17 cellular contexts compared by ENCODE assay signal in genomic region chr9:136257381-136258298, GRCh38. TPM values are rescaled to one million over a fixed set of nuclear protein-coding genes. Genes with fewer than 3 reads are reported as not detected.
DNase-seq lines count a peak whose midpoint lies in the region; ATAC-seq, FAIRE-seq and TF ChIP-seq lines count a peak whose summit lies in the region.
"Had no signal": no experiment of that assay in that cellular context is flagged by ENCODE, and none has a peak within 500 bp of the region (broad histone marks: within the 10 kb centered on the region; RNA-seq: fewer than 3 reads in every experiment).

No MANE protein-coding gene starts in this region.

- ATAC-seq in stimulated activated naive CD8-positive, alpha-beta T cell treated with anti-CD3 and anti-CD28 coated beads, Interleukin-15, Interleukin-2, amounts not matched to agents 100 U/mL and 50 U/mL, for 24 hours: peak; percentile 6
- ATAC-seq in stimulated activated naive CD8-positive, alpha-beta T cell treated with anti-CD3 and anti-CD28 coated beads, Interleukin-15, amount 100 ng/mL, for 72 hours: no peak
- ATAC-seq in K562: 0 out of 3 replicates have a peak, but pooled peaks have one; percentile 12
- ATAC-seq: A549 had no signal

- no peaks in the 10 kb centered on the region for H3K36me3 ChIP-seq in NT2/D1 (ENCODE audit: insufficient read depth, insufficient read length, low read length)
- H3K36me3 ChIP-seq in K562 (ENCODE audit: control insufficient read depth, insufficient read depth, low read length): no peaks in the 10 kb centered on the region
- H3K36me3 ChIP-seq in transverse colon: no peaks in the 10 kb centered on the region

- no peak overlapping the region for H3K27ac Mint-ChIP-seq in stimulated activated naive CD8-positive, alpha-beta T cell treated with anti-CD3 and anti-CD28 coated beads, Interleukin-15, amount 100 ng/mL, for 72 hours
- H3K27ac Mint-ChIP-seq: CD4-positive, CD25-positive, alpha-beta regulatory T cell; H9 had no signal

- no peak for FAIRE-seq in K562 (lab: Jason Lieb, UNC)
- FAIRE-seq: A549, GM19239 had no signal

- no peaks in the 10 kb centered on the region for H3K9me1 ChIP-seq in K562 (ENCODE audit: control insufficient read depth, insufficient read depth, low read length)

- H2AFZ ChIP-seq in K562 (ENCODE audit: low read depth, low read length): peak overlapping the region; percentile 63; the same call in 1 of the 2 replicates

- H3K4me1 Mint-ChIP-seq in stimulated activated naive CD8-positive, alpha-beta T cell treated with anti-CD3 and anti-CD28 coated beads, Interleukin-15, amount 100 ng/mL, for 72 hours: peaks cover 8% of the 10 kb centered on the region
- H3K4me1 Mint-ChIP-seq: CD4-positive, CD25-positive, alpha-beta regulatory T cell had no signal

- H3K79me2 ChIP-seq in K562 (ENCODE audit: control insufficient read depth, insufficient read depth, low read length): no peaks in the 10 kb centered on the region

- H3K4me3 Mint-ChIP-seq in stimulated activated naive CD8-positive, alpha-beta T cell treated with anti-CD3 and anti-CD28 coated beads, Interleukin-15, amount 100 ng/mL, for 72 hours: no peak overlapping the region
- H3K4me3 Mint-ChIP-seq: CD4-positive, CD25-positive, alpha-beta regulatory T cell; H9 had no signal

- no peak for TF ChIP-seq CTCF in K562 (IDR thresholded peaks at IDR 0.05 in 2 of 3, conservative IDR thresholded peaks at IDR 0.05 in 1 of 3; ENCODE audit: insufficient read depth in 2 of 3, low read depth in 1 of 3, low read length in 3 of 3)
- TF ChIP-seq CTCF in transverse colon (IDR thresholded peaks at IDR 0.05): no peak

- DNase-seq in stimulated activated naive CD8-positive, alpha-beta T cell treated with anti-CD3 and anti-CD28 coated beads, Interleukin-15, Interleukin-2, amounts not matched to agents 100 U/mL and 50 U/mL, for 24 hours: no peak
- DNase-seq in stimulated activated naive CD8-positive, alpha-beta T cell treated with anti-CD3 and anti-CD28 coated beads, Interleukin-15, amount 100 ng/mL, for 72 hours: no peak
- DNase-seq in NT2/D1 (ENCODE audit: low read depth, low spot score): no peak
- peak in 2 of 4 experiments; percentile 51 to 56 for DNase-seq in K562 (ENCODE audit: extremely low read depth in 1 of 4, low spot score in 3 of 4)
- DNase-seq in transverse colon: no peak
- DNase-seq in iPS-NIHi7 (ENCODE audit: extremely low spot score): no peak
- DNase-seq in NCI-H69 (lab: John Stamatoyannopoulos, UW): no peak
- DNase-seq: CD4-positive, CD25-positive, alpha-beta regulatory T cell; DMS53; GF-D8; GOT3; H9 had no signal

- TF ChIP-seq POLR2A in K562 (conservative IDR thresholded peaks at IDR 0.05) (no peak), transverse colon (IDR thresholded peaks at IDR 0.05) (no peak)

- in situ Hi-C loops in K562 (cut with MboI): no loop called here
- in situ Hi-C loops in transverse colon (cut with MboI; ENCODE audit: low pct_ligation_motif_present in 1 of 4, low pct_unique_long_range_greater_than_20kb in 1 of 4, low sequenced_read_pairs in 3 of 4): no loop called here

- H4K20me1 ChIP-seq in K562 (replicated peaks; ENCODE audit: control insufficient read depth, insufficient read depth, low read length): no peaks in the 10 kb centered on the region; the same call in none of the 2 replicates

- H3K4me2 ChIP-seq in K562 (ENCODE audit: insufficient read depth, low read length): no peak overlapping the region
- H3K4me2 ChIP-seq: A549 had no signal

- no peaks in the 10 kb centered on the region for H3K9me3 Mint-ChIP-seq in stimulated activated naive CD8-positive, alpha-beta T cell treated with anti-CD3 and anti-CD28 coated beads, Interleukin-15, amount 100 ng/mL, for 72 hours
- H3K9me3 Mint-ChIP-seq: CD4-positive, CD25-positive, alpha-beta regulatory T cell; H9 had no signal

- H3K4me1 ChIP-seq in NT2/D1 (ENCODE audit: insufficient read depth, insufficient read length): peaks cover 53% of the 10 kb centered on the region
- H3K4me1 ChIP-seq in K562 (replicated peaks in 1 of 2; ENCODE audit: control insufficient read depth in 2 of 2, insufficient read depth in 2 of 2, low read length in 2 of 2): peaks cover 0 to 87% of the 10 kb centered on the region in 2 experiments; a peak in 3 of 5 replicates
- no peaks in the 10 kb centered on the region for H3K4me1 ChIP-seq in transverse colon

- peaks cover 20% of the 10 kb centered on the region for H3K27me3 Mint-ChIP-seq in stimulated activated naive CD8-positive, alpha-beta T cell treated with anti-CD3 and anti-CD28 coated beads, Interleukin-15, amount 100 ng/mL, for 72 hours
- H3K27me3 Mint-ChIP-seq: CD4-positive, CD25-positive, alpha-beta regulatory T cell had no signal

- CTCF ChIA-PET in K562 (lab: Yijun Ruan, JAX; ENCODE audit: low intra/inter-chr PET ratio): no interaction called here

- BruUV-seq in K562 (replicated peaks; lab: Mats Ljungman, UMichigan): no TSS peak

- H3K27me3 ChIP-seq in NT2/D1 (ENCODE audit: insufficient read depth, insufficient read length) (no peaks in the 10 kb centered on the region), K562 (ENCODE audit: control insufficient read depth in 2 of 2, insufficient read depth in 2 of 2, low read length in 2 of 2) (peaks cover 19 to 62% of the 10 kb centered on the region in 2 experiments; a peak in 4 of 5 replicates), transverse colon (peaks cover 25% of the 10 kb centered on the region)

- H3K9me3 ChIP-seq in NT2/D1 (ENCODE audit: insufficient read depth, low read length) (no peaks in the 10 kb centered on the region), K562 (replicated peaks; ENCODE audit: control insufficient read depth, insufficient read depth, low read depth, low read length) (no peaks in the 10 kb centered on the region), transverse colon (no peaks in the 10 kb centered on the region)
- H3K9me3 ChIP-seq: A549 had no signal

- H3K27ac ChIP-seq in K562 (ENCODE audit: extremely low read depth, low read depth, low read length) (no peak overlapping the region), transverse colon (no peak overlapping the region)
- H3K27ac ChIP-seq: A549 had no signal

- no peak overlapping the region for H3K4me3 ChIP-seq in NT2/D1 (ENCODE audit: insufficient read length, low read depth)
- no peak overlapping the region for H3K4me3 ChIP-seq in K562
- no peak overlapping the region for H3K4me3 ChIP-seq in transverse colon
- H3K4me3 ChIP-seq: A549 had no signal

- POLR2A ChIA-PET in K562 (lab: Yijun Ruan, JAX): no interaction called here

- TF ChIP-seq EP300 in K562 (IDR thresholded peaks at IDR 0.05; ENCODE audit: low read length) (no peak), transverse colon (IDR thresholded peaks at IDR 0.05; ENCODE audit: low read depth) (no peak)

- H3K9ac ChIP-seq in NT2/D1 (ENCODE audit: insufficient read length, low read depth): peak overlapping the region; percentile 44
- peak overlapping the region in 1 of 2 experiments; percentile 36; a peak in 1 of 4 replicates for H3K9ac ChIP-seq in K562 (ENCODE audit: insufficient read depth in 1 of 2, low read depth in 2 of 2, low read length in 2 of 2)

- WGBS in K562 (ENCODE audit: insufficient coverage, low coverage, missing lambda C conversion rate): 37% methylated on average over 32 of the region's 39 CpGs
- WGBS in transverse colon (ENCODE audit: low coverage in 1 of 2), 2 donors: 74 to 88% methylated on average over 4 to 36 of the region's 39 CpGs

- no peak for TF ChIP-seq RAD21 in K562 (CRISPR knock-in tag; conservative IDR thresholded peaks at IDR 0.05 in 1 of 2, IDR thresholded peaks at IDR 0.05 in 1 of 2)

- intact Hi-C loops in K562 (cut with micrococcal nuclease) (no loop called here), transverse colon (cut with DNase I; ENCODE audit: low total_unique reads) (no loop called here)

RNA-seq across cellular contexts. Expression of gene QSOX2, which starts 12.0 kb away (rescaled TPM):
- total RNA-seq in K562 (2011; cell fraction: chromatin; rRNA removed; ENCODE audit: low replicate concordance): 50.6 and 63.4 TPM in 2 replicates
- 45.7 and 46.1 TPM in 2 replicates for total RNA-seq in K562 (2011; cell fraction: nucleolus; rRNA removed)
- 35.5 and 45.4 TPM in 2 replicates for total RNA-seq in K562 (2011; cell fraction: nucleoplasm; rRNA removed)
- total RNA-seq in K562 (2014; rRNA removed) (12.7 and 15.0 TPM in 2 replicates), K562 (2014; rRNA removed; fragmentation: Illumina TruSeq; extraction: Trizol) (9.7 and 10.5 TPM in 2 replicates), K562 (2015; rRNA removed; fragmentation: Illumina TruSeq; extraction: Trizol) (11.7 and 12.2 TPM in 2 replicates), K562 (2021) (22.3 and 23.7 TPM in 2 replicates), transverse colon (10 to 100 TPM in 1 of 4 donors, 1 to 10 TPM in 3; 3.7 to 18.1 (median 4.8) TPM)
- polyA plus RNA-seq in K562 (2011; rRNA removed) (13.5 and 21.5 TPM in 2 replicates), K562 (2014; fragmentation: Illumina TruSeq; extraction: Trizol) (16.1 and 17.4 TPM in 2 replicates), K562 (2014; fragmentation: Nextera tagmentation; extraction: Ambion mirVana) (under 1 TPM; 0.51 to 0.91 TPM), K562 (2014; rRNA removed) (23.6 and 24.2 TPM in 2 replicates)
- polyA plus RNA-seq in K562 (2011; cell fraction: cytosol; rRNA removed): 7.9 and 11.0 TPM in 2 replicates
- polyA plus RNA-seq in K562 (2011; cell fraction: nucleus; rRNA removed): 97.5 and 103 TPM in 2 replicates
- 14.6 and 32.6 TPM in 2 replicates for polyA plus RNA-seq in K562 (2012)
- polyA minus RNA-seq in K562 (2011; rRNA and poly(A)+ RNA removed): 9.3 and 10.2 TPM in 2 replicates
- polyA minus RNA-seq in K562 (2011; cell fraction: cytosol; rRNA and poly(A)+ RNA removed): 5.9 and 7.6 TPM in 2 replicates
- 17.8 and 19.0 TPM in 2 replicates for polyA minus RNA-seq in K562 (2011; cell fraction: nucleus; rRNA and poly(A)+ RNA removed)

RNA-seq across cellular contexts. Expression of gene CCDC187, which starts 46.3 kb away (rescaled TPM):
- total RNA-seq in K562 (2011; cell fraction: chromatin; rRNA removed; ENCODE audit: low replicate concordance): 0.53 TPM in 1 of 2 replicates, not detected in the other
- 0.13 and 0.33 TPM in 2 replicates for total RNA-seq in K562 (2011; cell fraction: nucleolus; rRNA removed)
- total RNA-seq in K562 (2011; cell fraction: nucleoplasm; rRNA removed): 0.15 and 0.46 TPM in 2 replicates
- total RNA-seq in K562 (2014; rRNA removed): not detected in 2 replicates
- total RNA-seq in K562 (2014; rRNA removed; fragmentation: Illumina TruSeq; extraction: Trizol): not detected in 2 replicates
- total RNA-seq in K562 (2015; rRNA removed; fragmentation: Illumina TruSeq; extraction: Trizol): not detected in 2 replicates
- total RNA-seq in K562 (2021): 0.02 TPM in 1 of 2 replicates, not detected in the other
- not detected in 2 replicates for polyA plus RNA-seq in K562 (2011; rRNA removed)
- polyA plus RNA-seq in K562 (2011; cell fraction: cytosol; rRNA removed): 0.07 TPM in 1 of 2 replicates, not detected in the other
- polyA plus RNA-seq in K562 (2011; cell fraction: nucleus; rRNA removed): 0.01 and 0.40 TPM in 2 replicates
- polyA plus RNA-seq in K562 (2012): 0.04 TPM in 1 of 2 replicates, not detected in the other
- not detected in 2 replicates for polyA plus RNA-seq in K562 (2014; fragmentation: Illumina TruSeq; extraction: Trizol)
- not detected for polyA plus RNA-seq in K562 (2014; fragmentation: Nextera tagmentation; extraction: Ambion mirVana)
- polyA plus RNA-seq in K562 (2014; rRNA removed): not detected in 2 replicates
- polyA minus RNA-seq in K562 (2011; rRNA and poly(A)+ RNA removed): not detected in 2 replicates
- not detected in 2 replicates for polyA minus RNA-seq in K562 (2011; cell fraction: cytosol; rRNA and poly(A)+ RNA removed)
- polyA minus RNA-seq in K562 (2011; cell fraction: nucleus; rRNA and poly(A)+ RNA removed): 0.11 and 0.27 TPM in 2 replicates
- total RNA-seq in transverse colon: 1 to 10 TPM in 1 of 4 donors, under 1 TPM in 2, not detected in 1; 0.40 to 1.1 (median 0.41) TPM
- total RNA-seq: CD4-positive, CD25-positive, alpha-beta regulatory T cell had no signal
- polyA plus RNA-seq: AG04450; BJ; CD4-positive, CD25-positive, alpha-beta regulatory T cell had no signal

RNA-seq across cellular contexts. Expression of gene LHX3, which starts 52.7 kb away (rescaled TPM):
- 0.09 TPM in 1 of 2 replicates, not detected in the other for total RNA-seq in K562 (2011; cell fraction: chromatin; rRNA removed; ENCODE audit: low replicate concordance)
- total RNA-seq in K562 (2011; cell fraction: nucleolus; rRNA removed): not detected in 2 replicates
- not detected in 2 replicates for total RNA-seq in K562 (2011; cell fraction: nucleoplasm; rRNA removed)
- total RNA-seq in K562 (2014; rRNA removed) (not detected in 2 replicates), K562 (2014; rRNA removed; fragmentation: Illumina TruSeq; extraction: Trizol) (not detected in 2 replicates), K562 (2015; rRNA removed; fragmentation: Illumina TruSeq; extraction: Trizol) (not detected in 2 replicates), K562 (2021) (0.09 TPM in 1 of 2 replicates, not detected in the other), transverse colon (not detected)
- polyA plus RNA-seq in K562 (2011; rRNA removed) (not detected in 2 replicates), K562 (2014; fragmentation: Illumina TruSeq; extraction: Trizol) (not detected in 2 replicates), K562 (2014; fragmentation: Nextera tagmentation; extraction: Ambion mirVana) (not detected), K562 (2014; rRNA removed) (not detected in 2 replicates)
- polyA plus RNA-seq in K562 (2011; cell fraction: cytosol; rRNA removed): not detected in 2 replicates
- polyA plus RNA-seq in K562 (2011; cell fraction: nucleus; rRNA removed): 0.04 TPM in 1 of 2 replicates, not detected in the other
- polyA plus RNA-seq in K562 (2012): 0.91 TPM in 1 of 2 replicates, not detected in the other
- polyA minus RNA-seq in K562 (2011; rRNA and poly(A)+ RNA removed): not detected in 2 replicates
- polyA minus RNA-seq in K562 (2011; cell fraction: cytosol; rRNA and poly(A)+ RNA removed): not detected in 2 replicates
- polyA minus RNA-seq in K562 (2011; cell fraction: nucleus; rRNA and poly(A)+ RNA removed): not detected in 2 replicates
- total RNA-seq: CD4-positive, CD25-positive, alpha-beta regulatory T cell; H9; HT-29 had no signal
- polyA plus RNA-seq: AG04450; BJ; CD4-positive, CD25-positive, alpha-beta regulatory T cell had no signal
